27 cellular contexts compared by ENCODE assay signal in the genomic region with DNA sequence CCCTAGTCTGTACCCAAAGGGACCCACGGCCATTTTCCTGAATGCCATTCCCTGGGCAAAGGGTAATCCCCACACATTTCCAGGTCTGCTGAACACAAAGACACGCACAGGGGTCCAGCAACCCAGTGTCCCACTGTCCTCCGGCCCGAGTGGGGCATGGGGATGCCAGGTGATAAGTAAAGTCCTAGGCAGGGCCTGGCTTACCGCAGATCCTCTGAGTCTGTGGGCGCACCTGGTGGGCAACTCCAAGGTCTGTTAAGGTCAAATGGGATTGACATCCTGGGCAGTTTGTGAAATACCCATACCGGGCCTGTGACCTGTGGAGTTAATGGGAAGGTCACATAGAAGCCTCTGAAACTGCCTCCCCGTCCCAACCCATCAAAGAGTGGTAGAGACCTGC.
"Had no signal": no experiment of that assay in that cellular context is flagged by ENCODE, and none has a peak within 500 bp of the region (broad histone marks: within the 10 kb centered on the region; RNA-seq: fewer than 3 reads in every experiment).

No MANE protein-coding gene starts in this region.

- FAIRE-seq: frontal cortex had no signal

- H3K4me1 Mint-ChIP-seq: activated CD4-positive, alpha-beta memory T cell treated with anti-CD3 and anti-CD28 coated beads, Interleukin-2, amount 10 ng/mL, durations not matched to agents 7 days and 5 days; activated CD4-positive, alpha-beta T cell treated with anti-CD3 and anti-CD28 coated beads, Interleukin-2, amount 10 ng/mL, durations not matched to agents 7 days and 5 days; activated naive CD4-positive, alpha-beta T cell treated with anti-CD3 and anti-CD28 coated beads, Interleukin-2, amount 10 ng/mL, durations not matched to agents 7 days and 5 days had no signal

- H3K27me3 ChIP-seq: ascending aorta, breast epithelium, cardiac muscle cell, colonic mucosa had no signal

- DNase-seq: activated CD4-positive, alpha-beta memory T cell treated with anti-CD3 and anti-CD28 coated beads, Interleukin-2, amount 10 ng/mL, durations not matched to agents 7 days and 5 days; activated CD4-positive, alpha-beta T cell treated with anti-CD3 and anti-CD28 coated beads for 1 hour; activated CD4-positive, alpha-beta T cell treated with anti-CD3 and anti-CD28 coated beads for 4 hours; activated CD4-positive, alpha-beta T cell treated with anti-CD3 and anti-CD28 coated beads, Interleukin-2, amount 10 ng/mL, durations not matched to agents 7 days and 5 days; activated CD4-positive, alpha-beta T cell treated with anti-CD3 and anti-CD28 coated beads, Interleukin-2, amount 50 U/mL, for 4 hours; activated CD8-positive, alpha-beta memory T cell treated with anti-CD3 and anti-CD28 coated beads, Interleukin-2, amount 50 U/mL, for 48 hours; activated gamma-delta T cell; activated naive CD4-positive, alpha-beta T cell; activated naive CD4-positive, alpha-beta T cell treated with anti-CD3 and anti-CD28 coated beads, Interleukin-2, amount 10 ng/mL, durations not matched to agents 7 days and 5 days; activated naive CD8-positive, alpha-beta T cell treated with anti-CD3 and anti-CD28 coated beads, Interleukin-2, amount 10 ng/mL, durations not matched to agents 7 days and 5 days; activated T-cell treated with anti-CD3 and anti-CD28 coated beads for 4 hours; activated T-cell treated with anti-CD3 and anti-CD28 coated beads, Interleukin-2, amount 50 U/mL, for 24 hours; activated T-cell treated with anti-CD3 and anti-CD28 coated beads, Interleukin-2, amount 50 U/mL, for 72 hours; central memory CD4-positive, alpha-beta T cell; cerebellar nuclear complex; colonic mucosa; effector CD8-positive, alpha-beta T cell; foreskin fibroblast; T-helper 2 cell had no signal

- H3K27ac Mint-ChIP-seq: activated CD4-positive, alpha-beta memory T cell treated with anti-CD3 and anti-CD28 coated beads, Interleukin-2, amount 10 ng/mL, durations not matched to agents 7 days and 5 days; activated CD4-positive, alpha-beta T cell treated with anti-CD3 and anti-CD28 coated beads, Interleukin-2, amount 10 ng/mL, durations not matched to agents 7 days and 5 days; activated naive CD4-positive, alpha-beta T cell treated with anti-CD3 and anti-CD28 coated beads, Interleukin-2, amount 10 ng/mL, durations not matched to agents 7 days and 5 days; activated naive CD4-positive, alpha-beta T cell treated with anti-CD3 and anti-CD28 coated beads, Interleukin-2, amount 50 U/mL, for 72 hours; activated naive CD8-positive, alpha-beta T cell treated with anti-CD3 and anti-CD28 coated beads, Interleukin-2, amount 10 ng/mL, durations not matched to agents 7 days and 5 days; activated T-cell treated with anti-CD3 and anti-CD28 coated beads, Interleukin-2, amount 50 U/mL, for 24 hours; activated T-cell treated with anti-CD3 and anti-CD28 coated beads, Interleukin-2, amount 50 U/mL, for 72 hours; WTC11 had no signal

- H3K4me3 ChIP-seq: ascending aorta, breast epithelium, cardiac muscle cell, colonic mucosa had no signal

- H3K9me3 Mint-ChIP-seq: activated CD4-positive, alpha-beta memory T cell treated with anti-CD3 and anti-CD28 coated beads, Interleukin-2, amount 10 ng/mL, durations not matched to agents 7 days and 5 days; activated CD4-positive, alpha-beta T cell treated with anti-CD3 and anti-CD28 coated beads, Interleukin-2, amount 10 ng/mL, durations not matched to agents 7 days and 5 days; activated naive CD4-positive, alpha-beta T cell treated with anti-CD3 and anti-CD28 coated beads, Interleukin-2, amount 10 ng/mL, durations not matched to agents 7 days and 5 days; activated naive CD4-positive, alpha-beta T cell treated with anti-CD3 and anti-CD28 coated beads, Interleukin-2, amount 50 U/mL, for 72 hours; activated naive CD8-positive, alpha-beta T cell treated with anti-CD3 and anti-CD28 coated beads, Interleukin-2, amount 10 ng/mL, durations not matched to agents 7 days and 5 days; activated T-cell treated with anti-CD3 and anti-CD28 coated beads, Interleukin-2, amount 50 U/mL, for 24 hours; activated T-cell treated with anti-CD3 and anti-CD28 coated beads, Interleukin-2, amount 50 U/mL, for 72 hours; brain; WTC11 had no signal

- H3K36me3 Mint-ChIP-seq: brain, WTC11 had no signal

- H3K9me3 ChIP-seq: ascending aorta, breast epithelium, colonic mucosa had no signal

- H3K36me3 ChIP-seq: breast epithelium, cardiac muscle cell, colonic mucosa had no signal

- H3K4me1 ChIP-seq: ascending aorta, breast epithelium, colonic mucosa had no signal

- ATAC-seq: activated naive CD4-positive, alpha-beta T cell treated with anti-CD3 and anti-CD28 coated beads, Interleukin-2, amount 50 U/mL, for 72 hours; activated T-cell treated with anti-CD3 and anti-CD28 coated beads, Interleukin-2, amount 50 U/mL, for 72 hours; esophagus mucosa; WTC11 had no signal

- H3K27me3 Mint-ChIP-seq: activated CD4-positive, alpha-beta memory T cell treated with anti-CD3 and anti-CD28 coated beads, Interleukin-2, amount 10 ng/mL, durations not matched to agents 7 days and 5 days; activated CD4-positive, alpha-beta T cell treated with anti-CD3 and anti-CD28 coated beads, Interleukin-2, amount 10 ng/mL, durations not matched to agents 7 days and 5 days; activated naive CD4-positive, alpha-beta T cell treated with anti-CD3 and anti-CD28 coated beads, Interleukin-2, amount 10 ng/mL, durations not matched to agents 7 days and 5 days; activated naive CD8-positive, alpha-beta T cell treated with anti-CD3 and anti-CD28 coated beads, Interleukin-2, amount 10 ng/mL, durations not matched to agents 7 days and 5 days; activated T-cell treated with anti-CD3 and anti-CD28 coated beads, Interleukin-2, amount 50 U/mL, for 24 hours; brain had no signal

- H3K4me3 Mint-ChIP-seq: activated CD4-positive, alpha-beta memory T cell treated with anti-CD3 and anti-CD28 coated beads, Interleukin-2, amount 10 ng/mL, durations not matched to agents 7 days and 5 days; activated CD4-positive, alpha-beta T cell treated with anti-CD3 and anti-CD28 coated beads, Interleukin-2, amount 10 ng/mL, durations not matched to agents 7 days and 5 days; activated naive CD4-positive, alpha-beta T cell treated with anti-CD3 and anti-CD28 coated beads, Interleukin-2, amount 10 ng/mL, durations not matched to agents 7 days and 5 days; activated naive CD8-positive, alpha-beta T cell treated with anti-CD3 and anti-CD28 coated beads, Interleukin-2, amount 10 ng/mL, durations not matched to agents 7 days and 5 days; activated T-cell treated with anti-CD3 and anti-CD28 coated beads, Interleukin-2, amount 50 U/mL, for 24 hours; activated T-cell treated with anti-CD3 and anti-CD28 coated beads, Interleukin-2, amount 50 U/mL, for 72 hours; brain; WTC11 had no signal

- H3K27ac ChIP-seq: ascending aorta, breast epithelium, cardiac muscle cell, colonic mucosa had no signal
